ENCODE assay signal across 18 cellular contexts in the genomic region with DNA sequence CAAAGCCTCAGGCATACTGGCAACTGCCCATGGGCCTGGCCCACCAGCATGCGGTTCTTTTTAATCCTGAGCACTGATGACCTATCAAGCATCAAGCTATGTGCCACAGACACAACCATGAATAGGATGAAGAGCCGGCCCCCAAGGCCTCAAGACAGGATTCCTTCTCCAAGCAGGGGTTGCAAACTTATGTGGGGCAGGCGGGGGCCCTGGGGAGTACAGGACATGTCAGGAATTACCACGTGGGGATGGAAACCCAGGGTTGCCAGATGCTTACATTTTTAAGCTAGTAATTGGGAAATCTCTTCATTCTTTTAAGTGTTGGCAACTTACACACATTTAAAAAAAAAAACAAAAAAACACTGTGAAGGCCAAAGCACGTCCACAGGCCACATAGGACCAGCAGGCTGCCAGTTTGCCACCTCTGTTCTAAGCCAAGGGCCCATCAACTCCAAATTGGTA. TPM values are rescaled to one million over a fixed set of nuclear protein-coding genes. Genes with fewer than 3 reads are reported as not detected.
A peak's percentile ranks its signal among the peaks of the same experiment; 100 is the strongest.
DNase-seq lines count a peak whose midpoint lies in the region; ATAC-seq and TF ChIP-seq lines count a peak whose summit lies in the region.
"Had no signal": no experiment of that assay in that cellular context is flagged by ENCODE, and none has a peak within 500 bp of the region (broad histone marks: within the 10 kb centered on the region; RNA-seq: fewer than 3 reads in every experiment).

No MANE protein-coding gene starts in this region.

- no peak for ATAC-seq in stimulated activated memory B cell treated with anti-CD40 and anti-IgM and Interleukin-4, amounts not matched to agents 10 μg/mL and 1 μg/mL and 100 μg/mL, for 72 hours
- ATAC-seq in HG03280 (IDR thresholded peaks at IDR 0.05; ENCODE audit: unreplicated experiment), result no peak

- peaks cover 29% of the 10 kb centered on the region for H3K36me3 Mint-ChIP-seq in stimulated activated memory B cell treated with anti-CD40 and anti-IgM and Interleukin-4, amounts not matched to agents 10 μg/mL and 1 μg/mL and 100 μg/mL, for 72 hours

- DNase-seq in AG20443 (ENCODE audit: low spot score) (peak; percentile 84), fibroblast of gingiva (ENCODE audit: low read depth) (peak; percentile 97), posterior vena cava (ENCODE audit: low spot score) (peak; percentile 80), NCI-H524 (lab: John Stamatoyannopoulos, UW) (no peak)
- DNase-seq in NK-92 treated with Interleukin-12 subunit alpha and Interleukin-12 subunit beta, amount 100 ng/mL, for 24 hours (lab: John Stamatoyannopoulos, UW), result no peak
- DNase-seq: activated CD4-positive, alpha-beta T cell treated with anti-CD3 and anti-CD28 coated beads, Interleukin-2, amount 50 U/mL, for 4 hours; activated T-cell treated with anti-CD3 and anti-CD28 coated beads, Interleukin-2, amount 50 U/mL, for 48 hours; KG1; NCI-H1092 treated with DMSO at 0.1 percent for 48 hours; NCI-H2107; NCI-H748 treated with DMSO at 0.1 percent for 48 hours; SK-N-SH had no signal

- 0 out of 2 replicates have a peak overlapping the region, but pooled peaks have one; percentile 13 for H3K27ac ChIP-seq in VCaP
- H3K27ac ChIP-seq: BLaER1 had no signal

- H3K27me3 Mint-ChIP-seq in stimulated activated memory B cell treated with anti-CD40 and anti-IgM and Interleukin-4, amounts not matched to agents 10 μg/mL and 1 μg/mL and 100 μg/mL, for 72 hours, result no peaks in the 10 kb centered on the region
- H3K27me3 Mint-ChIP-seq: central memory CD8-positive, alpha-beta T cell had no signal

- intact Hi-C loops in posterior vena cava (cut with DNase I), result no loop called here

- peaks cover 5% of the 10 kb centered on the region for H3K4me1 Mint-ChIP-seq in stimulated activated memory B cell treated with anti-CD40 and anti-IgM and Interleukin-4, amounts not matched to agents 10 μg/mL and 1 μg/mL and 100 μg/mL, for 72 hours

- H3K4me3 Mint-ChIP-seq in stimulated activated memory B cell treated with anti-CD40 and anti-IgM and Interleukin-4, amounts not matched to agents 10 μg/mL and 1 μg/mL and 100 μg/mL, for 72 hours, result no peak overlapping the region
- H3K4me3 Mint-ChIP-seq: central memory CD8-positive, alpha-beta T cell; endodermal cell had no signal

- no peaks in the 10 kb centered on the region for H3K9me3 Mint-ChIP-seq in stimulated activated memory B cell treated with anti-CD40 and anti-IgM and Interleukin-4, amounts not matched to agents 10 μg/mL and 1 μg/mL and 100 μg/mL, for 72 hours
- H3K9me3 Mint-ChIP-seq: endodermal cell had no signal

- no peak overlapping the region for H3K27ac Mint-ChIP-seq in stimulated activated memory B cell treated with anti-CD40 and anti-IgM and Interleukin-4, amounts not matched to agents 10 μg/mL and 1 μg/mL and 100 μg/mL, for 72 hours
- H3K27ac Mint-ChIP-seq: endodermal cell had no signal

- TF ChIP-seq CTCF in VCaP (conservative IDR thresholded peaks at IDR 0.05), result no peak

RNA-seq across cellular contexts. Expression of a gene that starts 32.9 kb away (rescaled TPM):
- total RNA-seq in posterior vena cava, result 1 to 10 TPM; 3.1 to 3.4 TPM

Comparison
In these comparisons a context has a peak if more than half of its experiments do, and no peak if none do; other contexts are left out.
1. DNase-seq: peak in AG20443 (single experiment), fibroblast of gingiva (single experiment) and posterior vena cava (single experiment); none in NCI-H524 (0 of 2) and NK-92 treated with Interleukin-12 subunit alpha and Interleukin-12 subunit beta, amount 100 ng/mL, for 24 hours (single experiment).